11 cellular contexts compared by ENCODE assay signal in the genomic region with DNA sequence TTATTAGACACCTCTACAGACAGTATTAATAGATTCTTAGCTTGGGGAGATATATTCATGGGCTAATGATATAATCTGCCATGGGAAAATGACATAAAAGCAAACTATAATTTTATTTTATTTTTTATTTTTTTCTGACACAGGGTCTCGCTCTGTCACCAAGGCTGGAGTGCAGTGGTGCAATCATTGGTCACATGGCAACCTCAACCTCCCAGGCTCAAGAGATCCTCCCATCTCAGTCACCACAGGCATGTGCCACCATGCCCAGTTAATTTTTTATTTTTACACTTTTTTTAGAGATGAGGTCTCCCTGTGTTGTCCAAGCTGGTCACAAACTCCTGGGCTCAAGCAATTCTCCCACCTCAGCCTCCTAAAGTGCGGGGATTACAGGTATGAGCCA. TPM values are rescaled to one million over a fixed set of nuclear protein-coding genes. Genes with fewer than 3 reads are reported as not detected.
DNase-seq lines count a peak whose midpoint lies in the region; ATAC-seq and TF ChIP-seq lines count a peak whose summit lies in the region.
"Had no signal": no experiment of that assay in that cellular context is flagged by ENCODE, and none has a peak within 500 bp of the region (broad histone marks: within the 10 kb centered on the region; RNA-seq: fewer than 3 reads in every experiment).

No MANE protein-coding gene starts in this region.

- no peak for TF ChIP-seq CTCF in kidney epithelial cell (IDR thresholded peaks at IDR 0.05; ENCODE audit: insufficient read depth, low read length, poor library complexity, severe bottlenecking)

- H3K4me1 ChIP-seq in thymus (ENCODE audit: control insufficient read depth, insufficient read depth, low read length), result peaks cover 9% of the 10 kb centered on the region

- H3K27me3 Mint-ChIP-seq in T-helper 2 cell treated with Interferon-gamma antibody and Interleukin-4, amounts not matched to agents 5 μg/mL and 100 μg/mL, for 36 hours (ENCODE audit: low read depth), result no peaks in the 10 kb centered on the region
- H3K27me3 Mint-ChIP-seq in T-helper 17 cell, result no peaks in the 10 kb centered on the region

- H3K4me3 ChIP-seq in kidney epithelial cell (ENCODE audit: low read depth, low read length) (no peak overlapping the region), thymus (ENCODE audit: low read length) (no peak overlapping the region)

- peaks cover 57% of the 10 kb centered on the region for H3K4me1 Mint-ChIP-seq in T-helper 2 cell treated with Interferon-gamma antibody and Interleukin-4, amounts not matched to agents 5 μg/mL and 100 μg/mL, for 36 hours (ENCODE audit: low read depth)
- peaks cover 42% of the 10 kb centered on the region for H3K4me1 Mint-ChIP-seq in T-helper 17 cell

- H3K9me3 ChIP-seq in T-helper 17 cell (ENCODE audit: control insufficient read depth, low read length, poor library complexity, severe bottlenecking) (no peaks in the 10 kb centered on the region), thymus (ENCODE audit: control insufficient read depth) (no peaks in the 10 kb centered on the region)

- 97% methylated on average over 2 of the region's 2 CpGs for WGBS in thymus

- peak overlapping the region; percentile 42 for H3K27ac ChIP-seq in thymus (ENCODE audit: low read depth)

- no peak for DNase-seq in T-helper 2 cell treated with Interferon-gamma antibody and Interleukin-4, amounts not matched to agents 5 μg/mL and 100 μg/mL, for 36 hours (ENCODE audit: low spot score)
- DNase-seq in T-helper 2 cell, result no peak
- no peak for DNase-seq in T-helper 17 cell
- peak; percentile 18 for DNase-seq in kidney epithelial cell (ENCODE audit: low read depth)
- DNase-seq in NCI-H510A (lab: John Stamatoyannopoulos, UW), result no peak
- no peak for DNase-seq in activated CD4-positive, alpha-beta T cell treated with anti-CD3 and anti-CD28 coated beads for 4 hours
- DNase-seq: activated CD4-positive, alpha-beta T cell treated with anti-CD3 and anti-CD28 coated beads, Interleukin-2, amount 50 U/mL, for 4 hours; NCI-H1105; stimulated activated CD4-positive, alpha-beta T cell treated with anti-CD3 and anti-CD28 coated beads, Interleukin-4, amount 100 ng/mL, for 24 hours had no signal

- H3K27ac Mint-ChIP-seq in T-helper 2 cell treated with Interferon-gamma antibody and Interleukin-4, amounts not matched to agents 5 μg/mL and 100 μg/mL, for 36 hours, result peak overlapping the region; percentile 61
- peak overlapping the region; percentile 92 for H3K27ac Mint-ChIP-seq in T-helper 17 cell

- H3K36me3 ChIP-seq in kidney epithelial cell (ENCODE audit: control insufficient read depth, insufficient read depth, low read length) (no peaks in the 10 kb centered on the region), thymus (ENCODE audit: control insufficient read depth, insufficient read depth) (no peaks in the 10 kb centered on the region)

- H3K9me3 Mint-ChIP-seq in T-helper 2 cell treated with Interferon-gamma antibody and Interleukin-4, amounts not matched to agents 5 μg/mL and 100 μg/mL, for 36 hours, result no peaks in the 10 kb centered on the region

- no peaks in the 10 kb centered on the region for H3K27me3 ChIP-seq in kidney epithelial cell (ENCODE audit: control insufficient read depth, insufficient read depth, low read length)
- no peaks in the 10 kb centered on the region for H3K27me3 ChIP-seq in thymus (ENCODE audit: control insufficient read depth, insufficient read depth)

- ATAC-seq in T-helper 17 cell (no peak), HG03571 (IDR thresholded peaks at IDR 0.05; ENCODE audit: unreplicated experiment) (no peak)

- peak overlapping the region; percentile 94 for H3K4me3 Mint-ChIP-seq in T-helper 2 cell treated with Interferon-gamma antibody and Interleukin-4, amounts not matched to agents 5 μg/mL and 100 μg/mL, for 36 hours
- H3K4me3 Mint-ChIP-seq in T-helper 17 cell, result peak overlapping the region; percentile 21

- H3K36me3 Mint-ChIP-seq in T-helper 2 cell treated with Interferon-gamma antibody and Interleukin-4, amounts not matched to agents 5 μg/mL and 100 μg/mL, for 36 hours (ENCODE audit: low read depth), result peaks cover 9% of the 10 kb centered on the region
- peaks cover 5% of the 10 kb centered on the region for H3K36me3 Mint-ChIP-seq in T-helper 17 cell (ENCODE audit: low read depth)

RNA-seq across cellular contexts. Expression of a gene that starts 39.3 kb away (rescaled TPM):
- total RNA-seq in T-helper 17 cell (100 to 1,000 TPM in 1 of 2 donors, 10 to 100 TPM in 1; 92.7 to 114 TPM), kidney epithelial cell (355 and 382 TPM in 2 replicates)
- polyA plus RNA-seq in thymus, result 183 TPM
